ENCODE assay signal across 24 cellular contexts in the genomic region with DNA sequence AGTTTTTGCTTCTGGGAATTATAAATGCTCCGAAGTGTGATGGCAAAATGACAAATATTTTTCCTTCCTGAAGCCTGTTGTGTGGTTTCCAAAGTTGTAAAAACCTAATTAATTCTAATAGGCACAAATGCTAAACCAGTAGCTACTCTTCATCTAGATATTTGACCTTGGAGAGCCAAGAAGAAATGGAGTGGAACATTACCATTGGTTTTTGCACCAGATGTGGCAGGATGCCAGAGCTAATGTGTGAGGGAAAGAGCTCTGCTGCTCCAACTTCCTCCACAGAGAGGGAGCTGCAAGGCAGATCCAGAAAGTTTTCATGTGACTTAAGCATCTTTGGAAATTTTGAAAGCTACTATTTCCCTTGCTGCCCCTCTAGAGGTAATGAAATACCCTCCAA.
DNase-seq lines count a peak whose midpoint lies in the region; ATAC-seq lines count a peak whose summit lies in the region.
"Had no signal": no experiment of that assay in that cellular context is flagged by ENCODE, and none has a peak within 500 bp of the region (broad histone marks: within the 10 kb centered on the region; RNA-seq: fewer than 3 reads in every experiment).

No MANE protein-coding gene starts in this region.

- H2AFZ ChIP-seq in trophoblast cell (ENCODE audit: insufficient read depth, low read length, poor library complexity): no peak overlapping the region
- H2AFZ ChIP-seq: GM23248 had no signal

- no peak overlapping the region for H2BK12ac ChIP-seq in trophoblast cell (ENCODE audit: low read length)

- no peak overlapping the region for H3K27ac ChIP-seq in trophoblast cell (ENCODE audit: low read depth, low read length)
- H3K27ac ChIP-seq: A549; BLaER1 treated with 17β-estradiol and CSF1 and Interleukin-3, amounts not matched to agents 10 nM and 100 nM; GM23248 had no signal

- DNase-seq in NCI-H1694 treated with DMSO at 0.1 percent for 48 hours (lab: John Stamatoyannopoulos, UW) (peak; percentile 2), NCI-H1694 (lab: John Stamatoyannopoulos, UW) (no peak), DMS79 treated with DMSO at 0.1 percent for 48 hours (lab: John Stamatoyannopoulos, UW) (peak; percentile 58), NCI-H69 (lab: John Stamatoyannopoulos, UW) (peak; percentile 49), medulla oblongata (ENCODE audit: extremely low spot score) (peak; percentile 23), trophoblast cell (no peak)
- DNase-seq in stimulated activated CD4-positive, alpha-beta T cell treated with anti-CD3 and anti-CD28 coated beads, Interleukin-4, amount 100 ng/mL, for 4 hours: no peak
- DNase-seq: AML-193; CD4-positive, alpha-beta memory T cell; COR-L47; GM23248; H7; KBM-7; NCI-H1436; NCI-H1930; NCI-H524 treated with DMSO at 0.1 percent for 48 hours; NCI-H82; Right ventricle myocardium superior; RPMI8226; T-cell had no signal

- H3K36me3 ChIP-seq in trophoblast cell (ENCODE audit: control insufficient read depth in 1 of 2, insufficient read depth in 2 of 2, low read length in 2 of 2): no peaks in the 10 kb centered on the region
- H3K36me3 ChIP-seq: BLaER1 treated with 17β-estradiol and CSF1 and Interleukin-3, amounts not matched to agents 10 nM and 100 nM had no signal

- H3K79me2 ChIP-seq in trophoblast cell (ENCODE audit: control insufficient read depth, insufficient read depth, low read length, poor library complexity): no peaks in the 10 kb centered on the region

- no peak overlapping the region for H4K8ac ChIP-seq in trophoblast cell (ENCODE audit: low read depth, low read length)

- H3K18ac ChIP-seq in trophoblast cell (ENCODE audit: low read length): no peak overlapping the region

- ATAC-seq in HG02970 (IDR thresholded peaks at IDR 0.05; ENCODE audit: low FRiP score, unreplicated experiment): no peak
- ATAC-seq: A549, GM12878, T-cell had no signal

- no peak overlapping the region for H3K23ac ChIP-seq in trophoblast cell (ENCODE audit: low read length)

- peaks cover 0 to 12% of the 10 kb centered on the region in 2 experiments for H3K4me1 ChIP-seq in trophoblast cell (ENCODE audit: control insufficient read depth in 1 of 2, insufficient read depth in 2 of 2, low read length in 2 of 2)
- H3K4me1 ChIP-seq: A549; BLaER1 treated with 17β-estradiol and CSF1 and Interleukin-3, amounts not matched to agents 10 nM and 100 nM had no signal

- H3K27me3 ChIP-seq in trophoblast cell (ENCODE audit: insufficient read depth, low read length): no peaks in the 10 kb centered on the region
- H3K27me3 ChIP-seq: BLaER1 treated with 17β-estradiol and CSF1 and Interleukin-3, amounts not matched to agents 10 nM and 100 nM had no signal

- H2BK120ac ChIP-seq in trophoblast cell (ENCODE audit: insufficient read depth, low read length, poor library complexity): no peak overlapping the region

- H4K91ac ChIP-seq in trophoblast cell (ENCODE audit: low read depth, low read length): no peak overlapping the region

- H4K12ac ChIP-seq in trophoblast cell (ENCODE audit: low read depth, low read length): no peak overlapping the region

- H3K9ac ChIP-seq in trophoblast cell (ENCODE audit: low read length): no peak overlapping the region
- H3K9ac ChIP-seq: BLaER1 treated with 17β-estradiol and CSF1 and Interleukin-3, amounts not matched to agents 10 nM and 100 nM; GM23248 had no signal

- WGBS in trophoblast cell (ENCODE audit: extremely low coverage, insufficient coverage, insufficient read length): no CpG with 5 or more reads among the region's 1 CpG

- no peak overlapping the region for H3K14ac ChIP-seq in trophoblast cell (ENCODE audit: low read length)

- H2AK5ac ChIP-seq in trophoblast cell (ENCODE audit: low read length): no peak overlapping the region

- H3K79me1 ChIP-seq in trophoblast cell (ENCODE audit: low read length): peaks cover 4% of the 10 kb centered on the region

- H2BK5ac ChIP-seq in trophoblast cell (ENCODE audit: low read depth, low read length, poor library complexity): no peak overlapping the region

- no peak overlapping the region for H3K4ac ChIP-seq in trophoblast cell (ENCODE audit: low read depth, low read length)

- H3K4me3 ChIP-seq in trophoblast cell (ENCODE audit: low read depth, low read length): no peak overlapping the region
- H3K4me3 ChIP-seq: A549; BLaER1 treated with 17β-estradiol and CSF1 and Interleukin-3, amounts not matched to agents 10 nM and 100 nM; GM12878; GM23248 had no signal

- no peak overlapping the region for H3K4me2 ChIP-seq in trophoblast cell (ENCODE audit: low read length)
- H3K4me2 ChIP-seq: A549; BLaER1 treated with 17β-estradiol and CSF1 and Interleukin-3, amounts not matched to agents 10 nM and 100 nM had no signal

- no peaks in the 10 kb centered on the region for H3K9me3 ChIP-seq in trophoblast cell (ENCODE audit: insufficient read depth, low read depth, low read length)
- H3K9me3 ChIP-seq: A549 had no signal

Comparison
In these comparisons a context has a peak if more than half of its experiments do, and no peak if none do; other contexts are left out.
1. DNase-seq: peak in NCI-H1694 treated with DMSO at 0.1 percent for 48 hours (single experiment), DMS79 treated with DMSO at 0.1 percent for 48 hours (single experiment), NCI-H69 (single experiment) and medulla oblongata (single experiment); none in NCI-H1694 (single experiment), stimulated activated CD4-positive, alpha-beta T cell treated with anti-CD3 and anti-CD28 coated beads, Interleukin-4, amount 100 ng/mL, for 4 hours (0 of 2) and trophoblast cell (0 of 2).